ENCODE assay signal across 8 cellular contexts in genomic region chr20:40160151-40160550, GRCh38.
DNase-seq lines count a peak whose midpoint lies in the region; ATAC-seq, FAIRE-seq and TF ChIP-seq lines count a peak whose summit lies in the region.

No MANE protein-coding gene starts in this region.

- H3K79me2 ChIP-seq in GM23338 (replicated peaks; ENCODE audit: insufficient read depth), result no peaks in the 10 kb centered on the region

- H3K36me3 Mint-ChIP-seq in GM23338 (ENCODE audit: low read depth) (no peaks in the 10 kb centered on the region), T-helper 17 cell (ENCODE audit: low read depth) (no peaks in the 10 kb centered on the region)

- no peak overlapping the region for H3K27ac ChIP-seq in GM23338 (ENCODE audit: low read depth)
- no peak overlapping the region for H3K27ac ChIP-seq in adrenal gland

- H3K4me1 ChIP-seq in GM23338 (ENCODE audit: insufficient read depth) (no peaks in the 10 kb centered on the region), adrenal gland (replicated peaks in 1 of 2) (no peaks in the 10 kb centered on the region)

- H3K4me1 Mint-ChIP-seq in GM23338 (no peaks in the 10 kb centered on the region; the same call in 2 of the 3 replicates), T-helper 17 cell (no peaks in the 10 kb centered on the region)

- no peaks in the 10 kb centered on the region for H3F3A ChIP-seq in GM23338 (replicated peaks; ENCODE audit: low read depth)

- ATAC-seq in GM23338, result peak; percentile 99
- ATAC-seq in stimulated activated naive CD8-positive, alpha-beta T cell treated with anti-CD3 and anti-CD28 coated beads, Interleukin-15, Interleukin-2, amounts not matched to agents 100 U/mL and 50 U/mL, for 24 hours, result no peak
- no peak for ATAC-seq in T-helper 17 cell

- no peaks in the 10 kb centered on the region for H3K27me3 Mint-ChIP-seq in GM23338 (ENCODE audit: insufficient read depth, low read depth, poor library complexity)
- H3K27me3 Mint-ChIP-seq in T-helper 17 cell, result no peaks in the 10 kb centered on the region

- H3K36me3 ChIP-seq in GM23338 (ENCODE audit: insufficient read depth), result no peaks in the 10 kb centered on the region
- H3K36me3 ChIP-seq in adrenal gland (replicated peaks in 1 of 2), result no peaks in the 10 kb centered on the region

- no peak for TF ChIP-seq POLR2A in adrenal gland (IDR thresholded peaks at IDR 0.05)

- H3K9me3 ChIP-seq in adrenal gland (replicated peaks in 1 of 3) (no peaks in the 10 kb centered on the region), T-helper 17 cell (ENCODE audit: control insufficient read depth, low read length, poor library complexity, severe bottlenecking) (no peaks in the 10 kb centered on the region)

- no peak for FAIRE-seq in D721Med (lab: Jason Lieb, UNC)

- DNase-seq in D721Med (ENCODE audit: insufficient read length, low spot score), result no peak
- peak; percentile 87 for DNase-seq in GM23338 (ENCODE audit: low spot score)
- DNase-seq in NCI-H524 (lab: John Stamatoyannopoulos, UW), result peak; percentile 17 to 50
- DNase-seq in adrenal gland, result peak; percentile 23 to 69 (median 47)
- peak; percentile 75 for DNase-seq in iPS DF 4.7 (ENCODE audit: extremely low read depth, low spot score)
- DNase-seq in stimulated activated naive CD8-positive, alpha-beta T cell treated with anti-CD3 and anti-CD28 coated beads, Interleukin-15, Interleukin-2, amounts not matched to agents 100 U/mL and 50 U/mL, for 24 hours, result peak; percentile 26
- no peak for DNase-seq in DMS79 (lab: John Stamatoyannopoulos, UW)
- DNase-seq in T-helper 17 cell, result no peak

- H3K4me3 Mint-ChIP-seq in GM23338 (no peak overlapping the region), T-helper 17 cell (no peak overlapping the region)

- H3K27ac Mint-ChIP-seq in GM23338, result no peak overlapping the region
- H3K27ac Mint-ChIP-seq in T-helper 17 cell, result no peak overlapping the region

- 63 to 70% (median 69%) methylated on average over 7 of the region's 7 CpGs for WGBS in adrenal gland, 4 donors

- no peaks in the 10 kb centered on the region for H3K9me2 ChIP-seq in GM23338 (ENCODE audit: insufficient read depth)

- H4K20me1 ChIP-seq in GM23338 (replicated peaks; ENCODE audit: insufficient read depth), result no peaks in the 10 kb centered on the region

- TF ChIP-seq CTCF in D721Med (IDR thresholded peaks at IDR 0.05; ENCODE audit: insufficient read depth, missing control alignments), result peak; percentile 46
- TF ChIP-seq CTCF in GM23338 (conservative IDR thresholded peaks at IDR 0.05; ENCODE audit: low read depth in 2 of 2), result peak; percentile 76 to 85
- TF ChIP-seq CTCF in adrenal gland (IDR thresholded peaks at IDR 0.05), result peak; percentile 49 to 72 (median 62)

- no peaks in the 10 kb centered on the region for H3K27me3 ChIP-seq in GM23338 (ENCODE audit: insufficient read depth)
- no peaks in the 10 kb centered on the region for H3K27me3 ChIP-seq in adrenal gland

- no peak overlapping the region for H3K4me2 ChIP-seq in GM23338

- H2AFZ ChIP-seq in GM23338, result no peak overlapping the region

- H3K9me3 Mint-ChIP-seq in GM23338, result no peaks in the 10 kb centered on the region

- H3K4me3 ChIP-seq in GM23338 (no peak overlapping the region), adrenal gland (no peak overlapping the region)

- intact Hi-C loops in adrenal gland (cut with DNase I), result no loop called here

TF ChIP-seq in GM23338, 12 proteins besides CTCF, POLR2A, EP300 and RAD21:
- no peak for TF ChIP-seq EZH2phosphoT487 (IDR thresholded peaks at IDR 0.05; ENCODE audit: unreplicated experiment)
- TF ChIP-seq CREB1 (CRISPR knock-in tag; IDR thresholded peaks at IDR 0.05; ENCODE audit: low read depth), result no peak
- TF ChIP-seq ZNF462 (CRISPR knock-in tag; IDR thresholded peaks at IDR 0.05), result peak; percentile 74

Comparison
In these comparisons a context has a peak if more than half of its experiments do, and no peak if none do; other contexts are left out.
1. DNase-seq: peak in GM23338 (single experiment), NCI-H524 (2 of 2), adrenal gland (7 of 7), iPS DF 4.7 (single experiment) and stimulated activated naive CD8-positive, alpha-beta T cell treated with anti-CD3 and anti-CD28 coated beads, Interleukin-15, Interleukin-2, amounts not matched to agents 100 U/mL and 50 U/mL, for 24 hours (single experiment); none in D721Med (single experiment), DMS79 (single experiment) and T-helper 17 cell (0 of 3).
2. Peak in every context shown above with its lines, with median percentiles within 50 percentile points of each other: CTCF ChIP-seq.